ENCODE assay signal across 21 cellular contexts in the genomic region with DNA sequence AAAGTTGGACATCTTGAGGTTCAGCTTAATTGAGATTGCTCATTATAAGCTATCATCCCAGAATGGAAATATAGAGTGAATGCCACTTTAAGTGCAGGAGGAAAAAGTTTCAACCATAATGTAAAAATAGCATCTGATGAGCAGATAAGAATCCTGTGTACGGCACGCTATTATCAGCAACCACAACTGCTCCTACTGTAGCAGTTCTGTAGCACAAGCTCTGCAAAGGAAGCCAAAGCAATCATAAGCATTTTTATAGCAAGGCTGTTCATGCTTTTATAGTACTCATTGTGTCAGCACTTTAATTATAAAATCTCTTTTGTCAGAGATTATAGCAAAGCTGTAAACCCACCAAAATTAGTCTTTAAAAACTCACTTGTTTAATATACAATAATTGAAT.
"Had no signal": no experiment of that assay in that cellular context is flagged by ENCODE, and none has a peak within 500 bp of the region (broad histone marks: within the 10 kb centered on the region; RNA-seq: fewer than 3 reads in every experiment).

No MANE protein-coding gene starts in this region.

- H3K36me3 ChIP-seq: left lung, sigmoid colon, spleen, upper lobe of left lung had no signal

- H3K27me3 ChIP-seq: body of pancreas, dorsolateral prefrontal cortex, left lung, sigmoid colon, spleen, testis, upper lobe of left lung had no signal

- ATAC-seq: activated CD8-positive, alpha-beta T cell treated with anti-CD3 and anti-CD28 coated beads, Interleukin-2, amount 10 ng/mL, durations not matched to agents 7 days and 5 days; activated T-cell treated with anti-CD3 and anti-CD28 coated beads, Interleukin-2, amount 50 U/mL, for 4 hours; body of pancreas; left lung; stimulated activated memory B cell treated with anti-CD40 and anti-IgM and Interleukin-4, amounts not matched to agents 10 μg/mL and 1 μg/mL and 100 μg/mL, for 72 hours had no signal

- H3K27me3 Mint-ChIP-seq: activated CD4-positive, alpha-beta T cell treated with anti-CD3 and anti-CD28 coated beads, Interleukin-2, amount 10 ng/mL, durations not matched to agents 7 days and 5 days; stimulated activated memory B cell treated with anti-CD40 and anti-IgM and Interleukin-4, amounts not matched to agents 10 μg/mL and 1 μg/mL and 100 μg/mL, for 72 hours had no signal

- H3K4me3 Mint-ChIP-seq: activated CD4-positive, alpha-beta T cell treated with anti-CD3 and anti-CD28 coated beads, Interleukin-2, amount 10 ng/mL, durations not matched to agents 7 days and 5 days; activated CD8-positive, alpha-beta T cell treated with anti-CD3 and anti-CD28 coated beads, Interleukin-2, amount 10 ng/mL, durations not matched to agents 7 days and 5 days; activated naive CD4-positive, alpha-beta T cell treated with anti-CD3 and anti-CD28 coated beads for 36 hours; activated T-cell treated with anti-CD3 and anti-CD28 coated beads, Interleukin-2, amount 50 U/mL, for 4 hours; nephron; stimulated activated memory B cell treated with anti-CD40 and anti-IgM and Interleukin-4, amounts not matched to agents 10 μg/mL and 1 μg/mL and 100 μg/mL, for 72 hours had no signal

- H3K4me3 ChIP-seq: body of pancreas, dorsolateral prefrontal cortex, left lung, sigmoid colon, spleen, testis, upper lobe of left lung had no signal

- H3K9me3 ChIP-seq: body of pancreas, testis, upper lobe of left lung had no signal

- FAIRE-seq: colon, keratinocyte, TTC549 had no signal

- H3K4me1 ChIP-seq: body of pancreas, left lung, spleen, testis, upper lobe of left lung had no signal

- H3K36me3 Mint-ChIP-seq: stimulated activated memory B cell treated with anti-CD40 and anti-IgM and Interleukin-4, amounts not matched to agents 10 μg/mL and 1 μg/mL and 100 μg/mL, for 72 hours had no signal

- DNase-seq: activated CD4-positive, alpha-beta T cell treated with anti-CD3 and anti-CD28 coated beads, Interleukin-2, amount 10 ng/mL, durations not matched to agents 7 days and 5 days; activated CD8-positive, alpha-beta T cell treated with anti-CD3 and anti-CD28 coated beads, Interleukin-2, amount 10 ng/mL, durations not matched to agents 7 days and 5 days; activated naive CD4-positive, alpha-beta T cell treated with anti-CD3 and anti-CD28 coated beads for 36 hours; activated T-cell treated with anti-CD3 and anti-CD28 coated beads, Interleukin-2, amount 50 U/mL, for 4 hours; body of pancreas; caudate nucleus; dorsolateral prefrontal cortex; foreskin fibroblast; hippocampal formation; left lung; midbrain; sigmoid colon; spleen; stimulated activated CD4-positive, alpha-beta T cell treated with anti-CD3 and anti-CD28 coated beads, Interleukin-4, amount 100 ng/mL, for 4 hours; testis; upper lobe of left lung had no signal

- H3K27ac Mint-ChIP-seq: activated CD4-positive, alpha-beta T cell treated with anti-CD3 and anti-CD28 coated beads, Interleukin-2, amount 10 ng/mL, durations not matched to agents 7 days and 5 days; activated CD8-positive, alpha-beta T cell treated with anti-CD3 and anti-CD28 coated beads, Interleukin-2, amount 10 ng/mL, durations not matched to agents 7 days and 5 days; activated naive CD4-positive, alpha-beta T cell treated with anti-CD3 and anti-CD28 coated beads for 36 hours; nephron; stimulated activated memory B cell treated with anti-CD40 and anti-IgM and Interleukin-4, amounts not matched to agents 10 μg/mL and 1 μg/mL and 100 μg/mL, for 72 hours had no signal

- H3K4me1 Mint-ChIP-seq: activated CD4-positive, alpha-beta T cell treated with anti-CD3 and anti-CD28 coated beads, Interleukin-2, amount 10 ng/mL, durations not matched to agents 7 days and 5 days; nephron; stimulated activated memory B cell treated with anti-CD40 and anti-IgM and Interleukin-4, amounts not matched to agents 10 μg/mL and 1 μg/mL and 100 μg/mL, for 72 hours had no signal

- H3K9me3 Mint-ChIP-seq: activated CD4-positive, alpha-beta T cell treated with anti-CD3 and anti-CD28 coated beads, Interleukin-2, amount 10 ng/mL, durations not matched to agents 7 days and 5 days; activated naive CD4-positive, alpha-beta T cell treated with anti-CD3 and anti-CD28 coated beads for 36 hours; nephron; stimulated activated memory B cell treated with anti-CD40 and anti-IgM and Interleukin-4, amounts not matched to agents 10 μg/mL and 1 μg/mL and 100 μg/mL, for 72 hours had no signal

- H3K27ac ChIP-seq: body of pancreas, dorsolateral prefrontal cortex, left lung, sigmoid colon, spleen, testis, upper lobe of left lung had no signal
